Comparison of ENCODE assay signal across 28 cellular contexts in the genomic region with DNA sequence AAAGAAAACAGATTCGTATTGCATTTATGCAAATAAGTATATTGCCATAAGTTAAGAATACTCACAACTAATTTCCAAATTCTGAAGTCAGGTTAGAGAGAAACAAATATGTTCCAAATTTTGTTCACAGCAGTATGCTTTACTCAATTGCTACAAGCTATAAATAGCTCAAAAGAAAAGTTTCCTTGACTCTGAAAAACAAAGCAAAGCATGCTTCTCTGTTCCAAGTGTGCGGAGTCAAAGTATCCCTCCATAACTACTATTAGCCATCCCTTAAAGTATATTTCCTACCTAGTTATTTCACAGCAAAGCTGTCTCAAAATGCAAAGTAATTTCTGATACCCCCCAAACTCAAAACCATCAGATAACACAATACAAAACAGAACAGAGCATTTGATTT.
"Had no signal": no experiment of that assay in that cellular context is flagged by ENCODE, and none has a peak within 500 bp of the region (broad histone marks: within the 10 kb centered on the region; RNA-seq: fewer than 3 reads in every experiment).

No MANE protein-coding gene starts in this region.

- H3K4me1 ChIP-seq: left lung, pancreas, upper lobe of right lung had no signal

- DNase-seq: activated CD4-positive, alpha-beta memory T cell treated with anti-CD3 and anti-CD28 coated beads for 36 hours; activated CD4-positive, alpha-beta T cell treated with anti-CD3 and anti-CD28 coated beads, Interleukin-2, amount 10 ng/mL, durations not matched to agents 24 days and 14 days; activated CD4-positive, CD25-positive, alpha-beta regulatory T cell treated with anti-CD3 and anti-CD28 coated beads, Interleukin-2, amount 50 U/mL, for 72 hours; activated CD8-positive, alpha-beta memory T cell treated with anti-CD3 and anti-CD28 coated beads, Interleukin-2, amount 50 U/mL, for 4 hours; activated effector memory CD4-positive, alpha-beta T cell treated with anti-CD3 and anti-CD28 coated beads, Interleukin-2, amount 50 U/mL, for 16 hours; activated naive CD4-positive, alpha-beta T cell treated with anti-CD3 and anti-CD28 coated beads for 36 hours; activated naive CD8-positive, alpha-beta T cell treated with anti-CD3 and anti-CD28 coated beads for 36 hours; activated T-cell treated with anti-CD3 and anti-CD28 coated beads, Interleukin-2, amount 50 U/mL, for 1 hour; adrenal gland; aorta; brain microvascular endothelial cell; central memory CD4-positive, alpha-beta T cell; dermis blood vessel endothelial cell; effector CD4-positive, alpha-beta T cell; kidney glomerular epithelial cell; left lung; pancreas; psoas muscle; stimulated activated CD4-positive, alpha-beta T cell treated with anti-CD3 and anti-CD28 coated beads, Interleukin-4, amount 100 ng/mL, for 4 hours; stimulated activated CD8-positive, alpha-beta memory T cell treated with anti-CD3 and anti-CD28 coated beads, Interleukin-4, amount 100 ng/mL, for 48 hours; stimulated activated naive CD8-positive, alpha-beta T cell treated with anti-CD3 and anti-CD28 coated beads, Interleukin-15, amount 100 ng/mL, for 72 hours; substantia nigra; T-helper 2 cell; thyroid gland; upper lobe of right lung had no signal

- H3K27me3 ChIP-seq: adrenal gland, brain microvascular endothelial cell, left lung, pancreas, thyroid gland, upper lobe of right lung had no signal

- H3K36me3 ChIP-seq: adrenal gland, brain microvascular endothelial cell, pancreas, thyroid gland had no signal

- H3K9me3 ChIP-seq: adrenal gland, left lung, pancreas, psoas muscle, thyroid gland, upper lobe of right lung had no signal

- H3K4me3 ChIP-seq: adrenal gland, left lung, pancreas, psoas muscle, skin epidermis, thyroid gland, upper lobe of right lung had no signal

- H3K27ac ChIP-seq: adrenal gland, brain microvascular endothelial cell, epithelial cell of prostate, left lung, pancreas, psoas muscle, skin epidermis, thyroid gland, upper lobe of right lung had no signal

- ATAC-seq: left lung; pancreas; psoas muscle; stimulated activated memory B cell treated with anti-CD40 and anti-IgM and Interleukin-4, amounts not matched to agents 10 μg/mL and 1 μg/mL and 100 μg/mL, for 72 hours; stimulated activated naive CD8-positive, alpha-beta T cell treated with anti-CD3 and anti-CD28 coated beads, Interleukin-15, amount 100 ng/mL, for 72 hours; upper lobe of right lung had no signal
